In the genomic region with DNA sequence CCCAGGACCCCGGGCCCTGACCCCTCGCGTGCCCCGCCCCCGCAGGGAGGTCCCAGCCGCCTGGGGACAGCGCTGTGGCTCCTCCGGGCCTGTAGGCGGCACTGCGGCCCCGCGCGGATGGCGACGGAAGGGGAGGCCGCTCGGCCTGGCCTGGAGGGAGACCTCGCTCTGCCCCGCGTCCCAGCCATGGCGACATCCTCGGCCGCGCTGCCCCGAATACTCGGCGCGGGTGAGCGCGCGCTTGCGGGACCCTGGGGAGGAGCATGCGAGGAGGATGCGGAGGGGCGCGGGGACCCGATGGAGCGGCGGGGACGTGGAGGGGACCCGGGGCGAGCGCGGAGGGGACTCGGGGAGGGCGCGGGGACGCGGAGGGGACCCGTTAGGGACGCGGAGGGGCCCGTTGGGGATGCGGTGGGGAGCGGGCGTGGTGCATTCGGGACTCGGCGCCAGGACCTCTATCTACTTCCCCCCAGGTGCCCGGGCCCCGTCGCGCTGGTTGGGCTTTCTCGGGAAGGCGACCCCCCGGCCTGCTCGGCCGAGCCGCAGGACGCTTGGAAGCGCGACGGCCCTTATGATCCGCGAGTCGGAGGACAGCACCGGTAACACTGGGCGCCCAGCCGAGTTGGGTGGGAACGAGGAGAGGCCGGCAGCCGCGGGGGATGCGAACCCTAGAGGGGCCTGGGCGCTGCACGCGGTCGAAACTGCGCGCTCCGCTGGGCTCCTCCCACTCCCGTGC, we compare ENCODE assay signal across 1 cellular context.
A peak's percentile ranks its signal among the peaks of the same experiment; 100 is the strongest.
TF ChIP-seq lines count a peak whose summit lies in the region.

Gene MRPS2, plus strand, starts transcription at position 158 of the 736 bp plus-strand sequence. Its CDS starts 29 bp downstream, at position 187.

TF ChIP-seq in HepG2, 621 proteins besides CTCF, POLR2A, EP300 and RAD21 (continued from another document):
- TF ChIP-seq, protein P1, sequence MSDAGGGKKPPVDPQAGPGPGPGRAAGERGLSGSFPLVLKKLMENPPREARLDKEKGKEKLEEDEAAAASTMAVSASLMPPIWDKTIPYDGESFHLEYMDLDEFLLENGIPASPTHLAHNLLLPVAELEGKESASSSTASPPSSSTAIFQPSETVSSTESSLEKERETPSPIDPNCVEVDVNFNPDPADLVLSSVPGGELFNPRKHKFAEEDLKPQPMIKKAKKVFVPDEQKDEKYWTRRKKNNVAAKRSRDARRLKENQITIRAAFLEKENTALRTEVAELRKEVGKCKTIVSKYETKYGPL (CRISPR knock-in tag; IDR thresholded peaks at IDR 0.05): no peak
- TF ChIP-seq ESRRA (CRISPR knock-in tag; IDR thresholded peaks at IDR 0.05; ENCODE audit: low read depth): no peak; the same call in 1 of the 2 replicates
- peak; percentile 81 for TF ChIP-seq FOXO1 (CRISPR knock-in tag; IDR thresholded peaks at IDR 0.05)
- TF ChIP-seq ZNF790 (CRISPR knock-in tag; IDR thresholded peaks at IDR 0.05; ENCODE audit: borderline replicate concordance): peak; percentile 94; the same call in 1 of the 2 replicates
- TF ChIP-seq ZNF382 (CRISPR knock-in tag; IDR thresholded peaks at IDR 0.05; ENCODE audit: borderline replicate concordance): no peak
- TF ChIP-seq CCAR2 (optimal IDR thresholded peaks at IDR 0.05; ENCODE audit: low read depth, low read length): no peak
- TF ChIP-seq ELF4 (CRISPR knock-in tag; IDR thresholded peaks at IDR 0.05; ENCODE audit: borderline replicate concordance): no peak
- TF ChIP-seq HOXD1 (CRISPR knock-in tag; IDR thresholded peaks at IDR 0.05): peak; percentile 71
- TF ChIP-seq ZNF230 (CRISPR knock-in tag; IDR thresholded peaks at IDR 0.05): no peak
- 0 out of 2 replicates have a peak, but pooled peaks have one; percentile 23 for TF ChIP-seq ZNF296 (CRISPR knock-in tag; conservative IDR thresholded peaks at IDR 0.05)
- 0 out of 2 replicates have a peak, but pooled peaks have one; percentile 20 for TF ChIP-seq MXD4 (CRISPR knock-in tag; IDR thresholded peaks at IDR 0.05)
- TF ChIP-seq ZNF570 (CRISPR knock-in tag; IDR thresholded peaks at IDR 0.05; ENCODE audit: borderline replicate concordance): no peak
- TF ChIP-seq TGIF2 (CRISPR knock-in tag; IDR thresholded peaks at IDR 0.05): peak; percentile 75; the same call in 1 of the 2 replicates
- TF ChIP-seq RCOR2 (CRISPR knock-in tag; IDR thresholded peaks at IDR 0.05): no peak
- no peak for TF ChIP-seq DBP (CRISPR knock-in tag; IDR thresholded peaks at IDR 0.05; ENCODE audit: not compliant biosample characterization)
- TF ChIP-seq ZNF576 (CRISPR knock-in tag; IDR thresholded peaks at IDR 0.05): no peak
- TF ChIP-seq NR2F6 (IDR thresholded peaks at IDR 0.05): no peak; the same call in 1 of the 2 replicates
- TF ChIP-seq NR2F6 (CRISPR knock-in tag; IDR thresholded peaks at IDR 0.05): peak; percentile 86
- TF ChIP-seq IRF1 (CRISPR knock-in tag; IDR thresholded peaks at IDR 0.05; ENCODE audit: low read depth): 0 out of 2 replicates have a peak, but pooled peaks have one; percentile 33
- peak; percentile 72; the same call in 1 of the 2 replicates for TF ChIP-seq SAFB2 (CRISPR knock-in tag; IDR thresholded peaks at IDR 0.05; ENCODE audit: borderline replicate concordance, low read depth)
- TF ChIP-seq MIER3 (CRISPR knock-in tag; IDR thresholded peaks at IDR 0.05; ENCODE audit: borderline replicate concordance): peak; percentile 67; the same call in 1 of the 2 replicates
- TF ChIP-seq HOXA9 (CRISPR knock-in tag; IDR thresholded peaks at IDR 0.05; ENCODE audit: borderline replicate concordance): peak; percentile 89; the same call in 1 of the 2 replicates
- TF ChIP-seq, protein P2, sequence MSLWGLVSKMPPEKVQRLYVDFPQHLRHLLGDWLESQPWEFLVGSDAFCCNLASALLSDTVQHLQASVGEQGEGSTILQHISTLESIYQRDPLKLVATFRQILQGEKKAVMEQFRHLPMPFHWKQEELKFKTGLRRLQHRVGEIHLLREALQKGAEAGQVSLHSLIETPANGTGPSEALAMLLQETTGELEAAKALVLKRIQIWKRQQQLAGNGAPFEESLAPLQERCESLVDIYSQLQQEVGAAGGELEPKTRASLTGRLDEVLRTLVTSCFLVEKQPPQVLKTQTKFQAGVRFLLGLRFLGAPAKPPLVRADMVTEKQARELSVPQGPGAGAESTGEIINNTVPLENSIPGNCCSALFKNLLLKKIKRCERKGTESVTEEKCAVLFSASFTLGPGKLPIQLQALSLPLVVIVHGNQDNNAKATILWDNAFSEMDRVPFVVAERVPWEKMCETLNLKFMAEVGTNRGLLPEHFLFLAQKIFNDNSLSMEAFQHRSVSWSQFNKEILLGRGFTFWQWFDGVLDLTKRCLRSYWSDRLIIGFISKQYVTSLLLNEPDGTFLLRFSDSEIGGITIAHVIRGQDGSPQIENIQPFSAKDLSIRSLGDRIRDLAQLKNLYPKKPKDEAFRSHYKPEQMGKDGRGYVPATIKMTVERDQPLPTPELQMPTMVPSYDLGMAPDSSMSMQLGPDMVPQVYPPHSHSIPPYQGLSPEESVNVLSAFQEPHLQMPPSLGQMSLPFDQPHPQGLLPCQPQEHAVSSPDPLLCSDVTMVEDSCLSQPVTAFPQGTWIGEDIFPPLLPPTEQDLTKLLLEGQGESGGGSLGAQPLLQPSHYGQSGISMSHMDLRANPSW (CRISPR knock-in tag; IDR thresholded peaks at IDR 0.05; ENCODE audit: borderline replicate concordance): no peak; the same call in 1 of the 2 replicates
- no peak for TF ChIP-seq RFXANK (CRISPR knock-in tag; IDR thresholded peaks at IDR 0.05)
- TF ChIP-seq SRSF9 (IDR thresholded peaks at IDR 0.05; ENCODE audit: borderline replicate concordance, insufficient read depth, low read depth, low read length, poor library complexity, severe bottlenecking): no peak
- no peak for TF ChIP-seq ZMYM3 (CRISPR knock-in tag; IDR thresholded peaks at IDR 0.05)
- no peak for TF ChIP-seq ZNF614 (CRISPR knock-in tag; IDR thresholded peaks at IDR 0.05; ENCODE audit: borderline replicate concordance)
- no peak; the same call in 1 of the 2 replicates for TF ChIP-seq ZNF180 (CRISPR knock-in tag; IDR thresholded peaks at IDR 0.05; ENCODE audit: borderline replicate concordance, low read depth)
- no peak for TF ChIP-seq SMAD1 (CRISPR knock-in tag; IDR thresholded peaks at IDR 0.05; ENCODE audit: borderline replicate concordance, low read depth)
- TF ChIP-seq ZNF776 (CRISPR knock-in tag; IDR thresholded peaks at IDR 0.05): peak; percentile 56; the same call in 1 of the 2 replicates
- no peak for TF ChIP-seq ZFP36 (IDR thresholded peaks at IDR 0.05; ENCODE audit: borderline replicate concordance, low read depth, low read length, partially characterized antibody)
- TF ChIP-seq, protein P3, sequence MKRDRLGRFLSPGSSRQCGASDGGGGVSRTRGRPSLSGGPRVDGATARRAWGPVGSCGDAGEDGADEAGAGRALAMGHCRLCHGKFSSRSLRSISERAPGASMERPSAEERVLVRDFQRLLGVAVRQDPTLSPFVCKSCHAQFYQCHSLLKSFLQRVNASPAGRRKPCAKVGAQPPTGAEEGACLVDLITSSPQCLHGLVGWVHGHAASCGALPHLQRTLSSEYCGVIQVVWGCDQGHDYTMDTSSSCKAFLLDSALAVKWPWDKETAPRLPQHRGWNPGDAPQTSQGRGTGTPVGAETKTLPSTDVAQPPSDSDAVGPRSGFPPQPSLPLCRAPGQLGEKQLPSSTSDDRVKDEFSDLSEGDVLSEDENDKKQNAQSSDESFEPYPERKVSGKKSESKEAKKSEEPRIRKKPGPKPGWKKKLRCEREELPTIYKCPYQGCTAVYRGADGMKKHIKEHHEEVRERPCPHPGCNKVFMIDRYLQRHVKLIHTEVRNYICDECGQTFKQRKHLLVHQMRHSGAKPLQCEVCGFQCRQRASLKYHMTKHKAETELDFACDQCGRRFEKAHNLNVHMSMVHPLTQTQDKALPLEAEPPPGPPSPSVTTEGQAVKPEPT (CRISPR knock-in tag; IDR thresholded peaks at IDR 0.05; ENCODE audit: low read depth): no peak; the same call in none of the 2 replicates
